15 cellular contexts compared by ENCODE assay signal in genomic region chr17:4186244-4186920, GRCh38. TPM values are rescaled to one million over a fixed set of nuclear protein-coding genes. Genes with fewer than 3 reads are reported as not detected.
DNase-seq lines count a peak whose midpoint lies in the region; ATAC-seq, FAIRE-seq and TF ChIP-seq lines count a peak whose summit lies in the region.
"Had no signal": no experiment of that assay in that cellular context is flagged by ENCODE, and none has a peak within 500 bp of the region (broad histone marks: within the 10 kb centered on the region; RNA-seq: fewer than 3 reads in every experiment).

No MANE protein-coding gene starts in this region.

- H2BK15ac ChIP-seq in H1 (ENCODE audit: low read length), result no peak overlapping the region

- in situ Hi-C loops in HAP-1 (cut with MboI; ENCODE audit: low sequenced_read_pairs), result no loop called here

- H4K20me1 ChIP-seq in H1 (replicated peaks in 1 of 2; ENCODE audit: control insufficient read depth in 1 of 2, insufficient read depth in 2 of 2, low read length in 2 of 2) (peaks cover 0 to 9% of the 10 kb centered on the region in 2 experiments), hepatocyte (ENCODE audit: insufficient read depth, poor library complexity, severe bottlenecking) (no peaks in the 10 kb centered on the region)

- H3K18ac ChIP-seq in H1 (ENCODE audit: extremely low read depth, low read length), result no peak overlapping the region; the same call in 1 of the 2 replicates

- no peak overlapping the region for H4K91ac ChIP-seq in H1 (replicated peaks; ENCODE audit: insufficient read length, low read length)

- no peak overlapping the region for H3K14ac ChIP-seq in H1 (ENCODE audit: insufficient read length)

- POLR2A ChIA-PET in H1 (lab: Charles Lee; ENCODE audit: partially characterized antibody), result interaction anchor here (0.8 to 1.2 kb wide), 2 partner anchors 24 to 43 kb away, joined by 3 to 6 read pairs; partner anchors contain the start of genes CYB5D2 and ZZEF1
- POLR2A ChIA-PET in activated CD4-positive, alpha-beta memory T cell treated with anti-CD3 and anti-CD28 coated beads, Interleukin-2, amount 10 ng/mL, durations not matched to agents 7 days and 5 days (lab: Charles Lee), result no interaction called here

- no peak for TF ChIP-seq RAD21 in H1 (IDR thresholded peaks at IDR 0.05 in 1 of 2, conservative IDR thresholded peaks at IDR 0.05 in 1 of 2; ENCODE audit: low read depth in 2 of 2, low read length in 2 of 2)

- no peaks in the 10 kb centered on the region; the same call in 1 of the 2 replicates for H3K79me1 ChIP-seq in H1 (ENCODE audit: low read depth, low read length)

- no peaks in the 10 kb centered on the region for H3K27me3 ChIP-seq in HUES48 (ENCODE audit: control insufficient read depth, insufficient read depth, low read length)
- H3K27me3 ChIP-seq in H1 (replicated peaks in 1 of 4; ENCODE audit: control insufficient read depth in 3 of 4, extremely low read depth in 1 of 4, insufficient read depth in 3 of 4, low read length in 3 of 4), result no peaks in the 10 kb centered on the region
- H3K27me3 ChIP-seq in hepatocyte, result no peaks in the 10 kb centered on the region
- H3K27me3 ChIP-seq in HAP-1 (ENCODE audit: low read depth), result no peaks in the 10 kb centered on the region

- TF ChIP-seq CTCF in H1 (IDR thresholded peaks at IDR 0.05; ENCODE audit: control extremely low read depth in 1 of 3, insufficient read depth in 1 of 3, low read depth in 1 of 3, low read length in 3 of 3) (no peak), hepatocyte (IDR thresholded peaks at IDR 0.05; ENCODE audit: poor library complexity) (no peak)

- H3K4me1 Mint-ChIP-seq in activated CD4-positive, alpha-beta memory T cell treated with anti-CD3 and anti-CD28 coated beads, Interleukin-2, amount 10 ng/mL, durations not matched to agents 7 days and 5 days, result peaks cover 11% of the 10 kb centered on the region

- no peak overlapping the region for H2AK5ac ChIP-seq in H1 (ENCODE audit: low read depth, low read length)

- intact Hi-C loops in sciatic nerve (cut with DNase I), result no loop called here

- H3K27ac ChIP-seq in HUES48 (ENCODE audit: low read depth, low read length) (peak overlapping the region; percentile 77), H1 (ENCODE audit: low read depth, low read length) (0 out of 2 replicates have a peak overlapping the region, but pooled peaks have one; percentile 35), hepatocyte (peak overlapping the region; percentile 30)

- no peak overlapping the region for H2BK12ac ChIP-seq in H1 (ENCODE audit: low read depth, low read length)

- H2AFZ ChIP-seq in H1 (ENCODE audit: low read length), result no peak overlapping the region
- no peak overlapping the region for H2AFZ ChIP-seq in hepatocyte

- no peak overlapping the region for H3K27ac Mint-ChIP-seq in activated CD4-positive, alpha-beta memory T cell treated with anti-CD3 and anti-CD28 coated beads, Interleukin-2, amount 10 ng/mL, durations not matched to agents 7 days and 5 days

- TF ChIP-seq EP300 in H1 (IDR thresholded peaks at IDR 0.05; ENCODE audit: borderline replicate concordance in 1 of 2, low read depth in 2 of 2, low read length in 2 of 2), result no peak

- H3K36me3 Mint-ChIP-seq in activated CD4-positive, alpha-beta memory T cell treated with anti-CD3 and anti-CD28 coated beads, Interleukin-2, amount 10 ng/mL, durations not matched to agents 7 days and 5 days (ENCODE audit: low read depth), result peaks cover 71% of the 10 kb centered on the region

- no peak for ATAC-seq in sciatic nerve

- FAIRE-seq in H1 (lab: Jason Lieb, UNC), result no peak

- H2BK120ac ChIP-seq in H1 (replicated peaks; ENCODE audit: low read depth, low read length), result no peak overlapping the region

- 86% methylated on average over 9 of the region's 9 CpGs; no CpG with 5 or more reads in 1 of the 2 experiments for WGBS in H1 (ENCODE audit: extremely low coverage in 1 of 2, insufficient coverage in 1 of 2, insufficient read length in 1 of 2, insufficient replicate concordance in 2 of 2, low coverage in 1 of 2, low lambda C conversion rate in 2 of 2, missing lambda C conversion rate in 1 of 2), 2 experiments
- 58% methylated on average over 9 of the region's 9 CpGs for WGBS in hepatocyte (ENCODE audit: low lambda C conversion rate, missing lambda C conversion rate)

- H3K27me3 Mint-ChIP-seq in activated CD4-positive, alpha-beta memory T cell treated with anti-CD3 and anti-CD28 coated beads, Interleukin-2, amount 10 ng/mL, durations not matched to agents 7 days and 5 days, result no peaks in the 10 kb centered on the region

- no peaks in the 10 kb centered on the region for H3K9me2 ChIP-seq in hepatocyte (replicated peaks; ENCODE audit: insufficient read depth)

- no peak for TF ChIP-seq POLR2A in H1 (IDR thresholded peaks at IDR 0.05; ENCODE audit: control extremely low read depth in 1 of 2, low read depth in 2 of 2, low read length in 2 of 2)

- no peak overlapping the region for H4K5ac ChIP-seq in H1 (ENCODE audit: insufficient read length, low read depth, low read length)

- H3K36me3 ChIP-seq in HUES48 (ENCODE audit: control insufficient read depth, insufficient read depth, low read length) (peaks cover 92% of the 10 kb centered on the region), H1 (ENCODE audit: control insufficient read depth in 2 of 4, insufficient read depth in 4 of 4, low read length in 3 of 4) (peaks cover 20 to 66% (median 48%) of the 10 kb centered on the region in 4 experiments), hepatocyte (replicated peaks; ENCODE audit: insufficient read depth, low read depth) (peaks cover 4% of the 10 kb centered on the region), HAP-1 (replicated peaks) (peaks cover 65% of the 10 kb centered on the region)

- H3K9ac ChIP-seq in HUES48 (ENCODE audit: low read depth, low read length) (no peak overlapping the region), H1 (replicated peaks in 1 of 4; ENCODE audit: extremely low read depth in 1 of 4, low read depth in 3 of 4, low read length in 3 of 4) (no peak overlapping the region)

- H3K79me2 ChIP-seq in H1 (ENCODE audit: control insufficient read depth in 1 of 2, insufficient read depth in 2 of 2, low read length in 2 of 2) (no peaks in the 10 kb centered on the region; a peak in 1 of 4 replicates), hepatocyte (no peaks in the 10 kb centered on the region)

- H3K23ac ChIP-seq in H1 (ENCODE audit: insufficient read length), result no peak overlapping the region

- H3K56ac ChIP-seq in H1 (replicated peaks; ENCODE audit: insufficient read length, low read depth, low read length), result no peak overlapping the region

- H2BK20ac ChIP-seq in H1 (ENCODE audit: low read length), result no peak overlapping the region

- no peak for DNase-seq in H1 (ENCODE audit: low read depth in 1 of 2, low spot score in 2 of 2)
- DNase-seq in hepatocyte (ENCODE audit: low spot score), result no peak
- peak; percentile 47 for DNase-seq in sciatic nerve (ENCODE audit: low spot score)
- no peak for DNase-seq in activated CD4-positive, alpha-beta memory T cell treated with anti-CD3 and anti-CD28 coated beads, Interleukin-2, amount 10 ng/mL, durations not matched to agents 7 days and 5 days
- no peak for DNase-seq in HAP-1 (ENCODE audit: low spot score in 2 of 2)
- DNase-seq in T1000 (lab: John Stamatoyannopoulos, UW), result no peak
- no peak for DNase-seq in stimulated activated CD4-positive, alpha-beta T cell treated with anti-CD3 and anti-CD28 coated beads, Interleukin-15, amount 100 ng/mL, for 24 hours
- DNase-seq: activated CD4-positive, alpha-beta T cell treated with anti-CD3 and anti-CD28 coated beads, Interleukin-2, amount 50 U/mL, for 48 hours; activated effector memory CD4-positive, alpha-beta T cell treated with anti-CD3 and anti-CD28 coated beads, Interleukin-2, amount 50 U/mL, for 16 hours; DMS53; effector memory CD4-positive, alpha-beta T cell; MM.1S; NCI-H2107; substantia nigra had no signal

- H3K4me3 ChIP-seq in HUES48 (ENCODE audit: low read depth, low read length) (no peak overlapping the region), H1 (ENCODE audit: extremely low read depth in 1 of 4, insufficient read depth in 2 of 4, low read depth in 3 of 4, low read length in 4 of 4) (no peak overlapping the region), hepatocyte (no peak overlapping the region), HAP-1 (no peak overlapping the region)

- H4K8ac ChIP-seq in H1 (ENCODE audit: extremely low read depth, insufficient read depth, low read length), result no peak overlapping the region

- CTCF ChIA-PET in H1 (lab: Charles Lee; ENCODE audit: partially characterized antibody), result interaction anchor here (0.6 to 2.1 kb wide), 6 partner anchors 14 to 234 kb away, joined by 3 to 9 read pairs (median 4); no protein-coding TSS in a partner anchor
- CTCF ChIA-PET in activated CD4-positive, alpha-beta memory T cell treated with anti-CD3 and anti-CD28 coated beads, Interleukin-2, amount 10 ng/mL, durations not matched to agents 7 days and 5 days (lab: Charles Lee), result interaction anchor here (0.5 to 1.3 kb wide), 3 partner anchors 9 to 119 kb away, joined by 3 to 4 read pairs (median 3); no protein-coding TSS in a partner anchor

- H2BK5ac ChIP-seq in H1 (ENCODE audit: low read depth, low read length), result peak overlapping the region; percentile 31; the same call in 1 of the 2 replicates

- no peaks in the 10 kb centered on the region for H3K9me3 ChIP-seq in HUES48 (ENCODE audit: control insufficient read depth, insufficient read depth, low read length)
- no peaks in the 10 kb centered on the region for H3K9me3 ChIP-seq in H1 (ENCODE audit: insufficient read depth in 2 of 2, low read depth in 1 of 2, low read length in 1 of 2)
- H3K9me3 ChIP-seq in hepatocyte (ENCODE audit: low read depth), result no peaks in the 10 kb centered on the region
- no peaks in the 10 kb centered on the region for H3K9me3 ChIP-seq in HAP-1

- no peaks in the 10 kb centered on the region for H3K9me3 Mint-ChIP-seq in activated CD4-positive, alpha-beta memory T cell treated with anti-CD3 and anti-CD28 coated beads, Interleukin-2, amount 10 ng/mL, durations not matched to agents 7 days and 5 days

- H3K4ac ChIP-seq in H1 (replicated peaks; ENCODE audit: insufficient read length, low read depth, low read length), result no peak overlapping the region

- H3K4me2 ChIP-seq in H1 (ENCODE audit: insufficient read depth in 1 of 2, low read depth in 2 of 2, low read length in 2 of 2), result no peak overlapping the region
- no peak overlapping the region for H3K4me2 ChIP-seq in hepatocyte

- H3K4me3 Mint-ChIP-seq in activated CD4-positive, alpha-beta memory T cell treated with anti-CD3 and anti-CD28 coated beads, Interleukin-2, amount 10 ng/mL, durations not matched to agents 7 days and 5 days, result no peak overlapping the region

- no peaks in the 10 kb centered on the region for H3K23me2 ChIP-seq in H1 (ENCODE audit: low read depth, low read length)

- H3K4me1 ChIP-seq in HUES48 (ENCODE audit: control insufficient read depth, insufficient read depth, low read length) (peaks cover 10% of the 10 kb centered on the region), H1 (replicated peaks in 1 of 4; ENCODE audit: control insufficient read depth in 3 of 4, insufficient read depth in 4 of 4, low read length in 3 of 4) (peaks cover 3 to 10% (median 7%) of the 10 kb centered on the region in 4 experiments), hepatocyte (ENCODE audit: insufficient read depth) (no peaks in the 10 kb centered on the region), HAP-1 (no peaks in the 10 kb centered on the region)

RNA-seq across cellular contexts. Expression of gene CYB5D2, which starts 43.4 kb away (rescaled TPM):
- total RNA-seq in H1 (2021; fragmentation: NEBNext Ultra II Directional; extraction: Animal tissue kit (Norgen Biotek cat#: 25700)), result 4.5 and 5.6 TPM in 2 replicates
- polyA plus RNA-seq in H1 (2011; rRNA removed) (15.1 and 21.2 TPM in 2 replicates), hepatocyte (24.0 and 28.4 TPM in 2 replicates)
- polyA plus RNA-seq in H1 (2011; cell fraction: cytosol; rRNA removed), result 19.8 TPM
- polyA plus RNA-seq in H1 (2011; cell fraction: nucleus; rRNA removed), result 16.7 TPM
- 7.3 to 10.8 TPM (median 10.4 TPM) in 4 replicates for polyA plus RNA-seq in H1 (2012, experiment 1 of 2)
- 6.5 TPM for polyA plus RNA-seq in H1 (2012, experiment 2 of 2)
- 4.4 TPM for polyA plus RNA-seq in H1 (2013, experiment 1 of 2)
- polyA plus RNA-seq in H1 (2013, experiment 2 of 2), result 5.0 TPM
- 12.9 and 16.1 TPM in 2 replicates for polyA minus RNA-seq in H1 (2011; rRNA and poly(A)+ RNA removed)
- 8.3 TPM for polyA minus RNA-seq in H1 (2011; cell fraction: cytosol; rRNA and poly(A)+ RNA removed)
- 5.9 TPM for polyA minus RNA-seq in H1 (2011; cell fraction: nucleus; rRNA and poly(A)+ RNA removed)
- total RNA-seq in hepatocyte (23.1 and 25.6 TPM in 2 replicates), sciatic nerve (16.0 TPM)
- total RNA-seq in activated CD4-positive, alpha-beta memory T cell treated with anti-CD3 and anti-CD28 coated beads, Interleukin-2, amount 10 ng/mL, durations not matched to agents 7 days and 5 days, result 1 to 10 TPM; 7.9 to 8.6 TPM

RNA-seq across cellular contexts. Expression of gene ZZEF1, which starts 43.6 kb away (rescaled TPM):
- 17.8 and 18.3 TPM in 2 replicates for total RNA-seq in H1 (2021; fragmentation: NEBNext Ultra II Directional; extraction: Animal tissue kit (Norgen Biotek cat#: 25700))
- 5.2 and 7.3 TPM in 2 replicates for polyA plus RNA-seq in H1 (2011; rRNA removed)
- 6.5 TPM for polyA plus RNA-seq in H1 (2011; cell fraction: cytosol; rRNA removed)
- polyA plus RNA-seq in H1 (2011; cell fraction: nucleus; rRNA removed), result 32.0 TPM
- 8.3 to 9.2 TPM (median 8.7 TPM) in 4 replicates for polyA plus RNA-seq in H1 (2012, experiment 1 of 2)
- polyA plus RNA-seq in H1 (2012, experiment 2 of 2), result 2.0 TPM
- polyA plus RNA-seq in H1 (2013, experiment 1 of 2), result 6.1 TPM
- 5.3 TPM for polyA plus RNA-seq in H1 (2013, experiment 2 of 2)
- polyA minus RNA-seq in H1 (2011; rRNA and poly(A)+ RNA removed), result 48.0 and 56.4 TPM in 2 replicates
- polyA minus RNA-seq in H1 (2011; cell fraction: cytosol; rRNA and poly(A)+ RNA removed), result 15.1 TPM
- polyA minus RNA-seq in H1 (2011; cell fraction: nucleus; rRNA and poly(A)+ RNA removed), result 60.2 TPM
- total RNA-seq in hepatocyte, result 32.7 and 33.9 TPM in 2 replicates
- 5.7 and 10.9 TPM in 2 replicates for polyA plus RNA-seq in hepatocyte
- total RNA-seq in sciatic nerve, result 58.9 TPM
- total RNA-seq in activated CD4-positive, alpha-beta memory T cell treated with anti-CD3 and anti-CD28 coated beads, Interleukin-2, amount 10 ng/mL, durations not matched to agents 7 days and 5 days, result 10 to 100 TPM; 52.1 to 54.9 TPM
